Comparison of ENCODE assay signal across 34 cellular contexts in the genomic region with DNA sequence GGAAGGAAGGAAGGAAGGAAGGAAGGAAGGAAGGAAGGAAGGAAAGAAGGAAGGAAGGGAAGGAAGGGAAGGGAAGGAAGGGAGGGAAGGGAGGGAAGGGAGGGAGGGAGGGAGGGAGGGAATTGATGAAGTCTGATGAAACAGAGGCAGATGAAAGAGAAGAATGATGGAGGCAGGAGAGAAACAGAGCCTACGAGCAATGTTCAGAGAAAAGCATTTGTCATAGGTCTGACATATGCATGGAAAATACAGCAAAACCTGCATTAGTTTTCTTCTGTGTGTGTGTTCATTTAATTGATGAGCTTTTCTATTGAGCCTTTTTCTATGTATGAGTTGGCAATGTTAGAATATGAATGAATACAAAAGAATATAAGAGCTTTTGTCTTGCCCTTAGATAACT.
"Had no signal": no experiment of that assay in that cellular context is flagged by ENCODE, and none has a peak within 500 bp of the region (broad histone marks: within the 10 kb centered on the region; RNA-seq: fewer than 3 reads in every experiment).

No MANE protein-coding gene starts in this region.

- DNase-seq: Karpas-422, Kasumi-1, MG63, MM.1S, MV-4-11, NCI-H1048, NCI-H1092, NCI-H1092 treated with DMSO at 0.1 percent for 48 hours, NCI-H1105, NCI-H1105 treated with DMSO at 0.1 percent for 48 hours, NCI-H1417, NCI-H1417 treated with DMSO at 0.1 percent for 48 hours, NCI-H1436, NCI-H1436 treated with DMSO at 0.1 percent for 48 hours, NCI-H146, NCI-H1694, NCI-H1694 treated with DMSO at 0.1 percent for 48 hours, NCI-H187, NCI-H187 treated with DMSO at 0.1 percent for 48 hours, NCI-H1930, NCI-H2029, NCI-H2029 treated with DMSO at 0.1 percent for 48 hours, NCI-H2081, NCI-H2081 treated with DMSO at 0.1 percent for 48 hours, NCI-H2107, NCI-H2171, NCI-H2171 treated with DMSO at 0.1 percent for 48 hours, NCI-H2227 treated with DMSO at 0.1 percent for 48 hours, NCI-H226, NCI-H345, NCI-H446, NCI-H510A, NCI-H510A treated with DMSO at 0.1 percent for 48 hours had no signal

- H3K27me3 ChIP-seq: MG63 had no signal

- H3K27ac ChIP-seq: KMS-11 had no signal

- H3K36me3 ChIP-seq: MG63 had no signal

- H3K9me3 ChIP-seq: MG63 had no signal

- H3K9ac ChIP-seq: KMS-11 had no signal

- H3K4me3 ChIP-seq: MG63 had no signal
